8 cellular contexts compared by ENCODE assay signal in genomic region chr7:107890962-107891618, GRCh38. TPM values are rescaled to one million over a fixed set of nuclear protein-coding genes. Genes with fewer than 3 reads are reported as not detected.
DNase-seq lines count a peak whose midpoint lies in the region; ATAC-seq and TF ChIP-seq lines count a peak whose summit lies in the region.

Gene DLD, plus strand, starts transcription at chr7:107891183. Its CDS starts 68 bp downstream, at chr7:107891251.

- H2AFZ ChIP-seq in SU-DHL-6 (ENCODE audit: low read depth, low read length, severe bottlenecking) (peak within 1 kb of the TSS; percentile 96), parathyroid adenoma (peak within 1 kb of the TSS; percentile 93)

- H3K27me3 ChIP-seq in SU-DHL-6 (ENCODE audit: low read length) (no peaks in the 10 kb centered on the region), parathyroid adenoma (ENCODE audit: control insufficient read depth, insufficient read depth, low read length) (no peaks in the 10 kb centered on the region), tibial nerve (no peaks in the 10 kb centered on the region)

- intact Hi-C loops in Right ventricle myocardium inferior (cut with DNase I) = loop anchor here (1.0 to 10.0 kb wide), 2 partner anchors 306 to 723 kb away; partner anchors contain the start of gene BCAP29

- peak; percentile 90 to 95 for TF ChIP-seq POLR2A in tibial nerve (IDR thresholded peaks at IDR 0.05)

- H3K4me3 ChIP-seq in SU-DHL-6 (ENCODE audit: insufficient read depth, low read length, poor library complexity, severe bottlenecking) (peak within 1 kb of the TSS; percentile 82), parathyroid adenoma (ENCODE audit: low read depth, low read length) (peak within 1 kb of the TSS; percentile 84), tibial nerve (peak within 1 kb of the TSS; percentile 55 to 96 (median 92))

- peaks cover 35% of the 10 kb centered on the region for H3K4me1 Mint-ChIP-seq in activated naive CD8-positive, alpha-beta T cell treated with anti-CD3 and anti-CD28 coated beads, Interleukin-2, amount 10 ng/mL, durations not matched to agents 7 days and 5 days

- H3K9ac ChIP-seq in SU-DHL-6 (ENCODE audit: low read length) (peak within 1 kb of the TSS; percentile 80), parathyroid adenoma (peak within 1 kb of the TSS; percentile 59)

- H3K4me2 ChIP-seq in SU-DHL-6 (ENCODE audit: low read depth, low read length, poor library complexity, severe bottlenecking) (peak within 1 kb of the TSS; percentile 92), parathyroid adenoma (ENCODE audit: low read length) (peak within 1 kb of the TSS; percentile 93)

- H3K36me3 Mint-ChIP-seq in activated naive CD8-positive, alpha-beta T cell treated with anti-CD3 and anti-CD28 coated beads, Interleukin-2, amount 10 ng/mL, durations not matched to agents 7 days and 5 days = peaks cover 15% of the 10 kb centered on the region

- WGBS in tibial nerve, 2 donors = 0 to 1% methylated on average over 49 to 52 of the region's 54 CpGs

- CTCF ChIA-PET in GM10248 (lab: Yijun Ruan, JAX) = interaction anchor here (0.6 to 4.3 kb wide), 6 partner anchors 10 to 255 kb away, joined by 3 to 39 read pairs (median 5); no protein-coding TSS in a partner anchor

- POLR2A ChIA-PET in GM10248 (lab: Yijun Ruan, JAX) = interaction anchor here (0.6 to 1.3 kb wide), 2 partner anchors 24 to 723 kb away, joined by 3 to 5 read pairs; no protein-coding TSS in a partner anchor
- POLR2A ChIA-PET in activated naive CD8-positive, alpha-beta T cell treated with anti-CD3 and anti-CD28 coated beads, Interleukin-2, amount 10 ng/mL, durations not matched to agents 7 days and 5 days (lab: Charles Lee) = interaction anchor here (0.9 to 3.6 kb wide), 4 partner anchors 12 to 723 kb away, joined by 3 to 19 read pairs (median 4); partner anchors contain the start of genes CBLL1 and HBP1

- DNase-seq in GM10248 (ENCODE audit: extremely low spot score) (peak; percentile 95), NCI-H1105 treated with DMSO at 0.1 percent for 48 hours (lab: John Stamatoyannopoulos, UW) (peak; percentile 84), Right ventricle myocardium inferior (ENCODE audit: missing footprints) (peak; percentile 99), tibial nerve (ENCODE audit: low spot score in 2 of 2) (peak; percentile 83 to 87)
- peak; percentile 93 for DNase-seq in activated naive CD8-positive, alpha-beta T cell treated with anti-CD3 and anti-CD28 coated beads, Interleukin-2, amount 10 ng/mL, durations not matched to agents 7 days and 5 days

- ATAC-seq in HG02623 (IDR thresholded peaks at IDR 0.05; ENCODE audit: unreplicated experiment) (peak; percentile 98), Right ventricle myocardium inferior (peak; percentile 99)
- peak; percentile 99 for ATAC-seq in activated naive CD8-positive, alpha-beta T cell treated with anti-CD3 and anti-CD28 coated beads, Interleukin-2, amount 10 ng/mL, durations not matched to agents 7 days and 5 days (ENCODE audit: low read depth)

- peak within 1 kb of the TSS; percentile 100 for H3K27ac Mint-ChIP-seq in activated naive CD8-positive, alpha-beta T cell treated with anti-CD3 and anti-CD28 coated beads, Interleukin-2, amount 10 ng/mL, durations not matched to agents 7 days and 5 days

- H3K36me3 ChIP-seq in SU-DHL-6 (ENCODE audit: low read length) (peaks cover 17% of the 10 kb centered on the region; the same call in 1 of the 2 replicates), parathyroid adenoma (ENCODE audit: control insufficient read depth, insufficient read depth, low read length) (no peaks in the 10 kb centered on the region), tibial nerve (peaks cover 0 to 24% (median 0%) of the 10 kb centered on the region in 3 donors)

- no peaks in the 10 kb centered on the region for H3K9me2 ChIP-seq in SU-DHL-6 (replicated peaks; ENCODE audit: insufficient read depth, low read length)

- peaks cover 50% of the 10 kb centered on the region for H3K79me2 ChIP-seq in SU-DHL-6 (ENCODE audit: insufficient read depth, low read length)
- H3K79me2 ChIP-seq in parathyroid adenoma = peaks cover 34% of the 10 kb centered on the region

- H3K4me3 Mint-ChIP-seq in activated naive CD8-positive, alpha-beta T cell treated with anti-CD3 and anti-CD28 coated beads, Interleukin-2, amount 10 ng/mL, durations not matched to agents 7 days and 5 days = peak within 1 kb of the TSS; percentile 100

- H3K27ac ChIP-seq in SU-DHL-6 (ENCODE audit: low read depth, low read length) = peak within 1 kb of the TSS; percentile 51
- peak within 1 kb of the TSS; percentile 87 for H3K27ac ChIP-seq in parathyroid adenoma
- H3K27ac ChIP-seq in tibial nerve = peak within 1 kb of the TSS; percentile 84 to 99 (median 96)

- 0 out of 2 replicates have a peak, but pooled peaks cover 4% of the 10 kb centered on the region for H3F3A ChIP-seq in SU-DHL-6 (ENCODE audit: insufficient read depth)

- H3K9me3 ChIP-seq in SU-DHL-6 (ENCODE audit: insufficient read depth, low read length) (no peaks in the 10 kb centered on the region), parathyroid adenoma (ENCODE audit: control insufficient read depth, low read length) (no peaks in the 10 kb centered on the region), tibial nerve (no peaks in the 10 kb centered on the region)

- TF ChIP-seq CTCF in GM10248 (IDR thresholded peaks at IDR 0.05; ENCODE audit: control extremely low read depth, extremely low read depth, low read depth, missing control alignments) (no peak), SU-DHL-6 (IDR thresholded peaks at IDR 0.05; ENCODE audit: insufficient read depth, low read length, poor library complexity, severe bottlenecking) (no peak), parathyroid adenoma (IDR thresholded peaks at IDR 0.05) (no peak), tibial nerve (IDR thresholded peaks at IDR 0.05) (peak in 1 of 5 experiments; percentile 54)

- H3K4me1 ChIP-seq in parathyroid adenoma (peaks cover 4% of the 10 kb centered on the region), tibial nerve (peaks cover 0 to 52% (median 20%) of the 10 kb centered on the region in 4 donors)

- no peaks in the 10 kb centered on the region for H3K9me3 Mint-ChIP-seq in activated naive CD8-positive, alpha-beta T cell treated with anti-CD3 and anti-CD28 coated beads, Interleukin-2, amount 10 ng/mL, durations not matched to agents 7 days and 5 days

- no peaks in the 10 kb centered on the region for H3K27me3 Mint-ChIP-seq in activated naive CD8-positive, alpha-beta T cell treated with anti-CD3 and anti-CD28 coated beads, Interleukin-2, amount 10 ng/mL, durations not matched to agents 7 days and 5 days

- 0 out of 2 replicates have a peak, but pooled peaks cover 3% of the 10 kb centered on the region for H4K20me1 ChIP-seq in SU-DHL-6 (ENCODE audit: low read depth, low read length)

- TF ChIP-seq EP300 in tibial nerve (IDR thresholded peaks at IDR 0.05) = peak; percentile 85 to 98

RNA-seq across cellular contexts. Expression of gene DLD, which starts in this region (rescaled TPM):
- 10 to 100 TPM; 56.3 to 56.9 TPM for total RNA-seq in activated naive CD8-positive, alpha-beta T cell treated with anti-CD3 and anti-CD28 coated beads, Interleukin-2, amount 10 ng/mL, durations not matched to agents 7 days and 5 days
- total RNA-seq in Right ventricle myocardium inferior (288 TPM), tibial nerve (10 to 100 TPM; 43.5 to 67.3 (median 59.9) TPM)

Comparison
In these comparisons a context has a peak if more than half of its experiments do, and no peak if none do; other contexts are left out.
1. Peak in every context shown above with its lines: DNase-seq, ATAC-seq, H3K4me3 ChIP-seq and H3K27ac ChIP-seq.